1 cellular context compared by ENCODE assay signal in genomic region chr3:14282001-14282705, GRCh38.
TF ChIP-seq lines count a peak whose summit lies in the region.

No MANE protein-coding gene starts in this region.

TF ChIP-seq in K562, 482 proteins besides CTCF, POLR2A, EP300 and RAD21:
- TF ChIP-seq ZBTB40 (IDR thresholded peaks at IDR 0.05) (no peak), ZBTB40 (CRISPR knock-in tag; IDR thresholded peaks at IDR 0.05) (no peak), ZKSCAN8 (CRISPR knock-in tag; IDR thresholded peaks at IDR 0.05) (peak; percentile 65; the same call in 1 of the 2 replicates)
